ENCODE assay signal across 9 cellular contexts in the genomic region with DNA sequence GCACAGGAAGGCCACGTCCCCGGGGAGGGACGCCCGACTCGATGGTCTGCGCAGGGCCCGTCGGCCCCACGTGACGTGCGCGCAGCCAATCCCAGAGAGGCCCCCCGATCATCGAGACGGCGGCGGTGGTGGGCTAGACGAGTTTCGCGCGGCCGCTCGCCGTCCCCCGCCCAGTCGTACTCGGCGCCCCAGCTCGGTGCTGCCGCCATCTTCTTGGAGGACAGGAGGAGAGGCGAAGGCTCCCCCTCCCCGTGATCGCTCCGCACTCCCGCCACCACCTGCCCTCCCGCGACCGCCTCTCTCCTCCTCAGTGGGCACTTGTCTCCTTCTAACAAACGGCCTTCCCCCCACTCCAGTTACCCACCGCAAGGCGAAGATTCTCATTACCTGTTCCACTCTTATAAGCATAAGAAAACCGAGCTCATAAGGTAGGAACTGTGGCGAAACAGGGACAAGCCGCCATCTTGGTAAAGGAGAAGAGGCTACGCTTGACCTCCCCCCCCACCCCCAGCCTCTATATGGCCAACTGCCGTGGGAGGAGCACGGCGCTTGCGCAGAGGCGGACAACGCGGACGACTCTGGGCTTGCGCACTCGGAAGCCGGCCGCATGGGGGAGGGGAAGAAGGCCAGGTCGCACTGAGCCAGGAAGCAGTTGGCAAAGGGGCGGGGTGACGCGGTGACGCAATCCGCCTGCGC. TPM values are rescaled to one million over a fixed set of nuclear protein-coding genes. Genes with fewer than 3 reads are reported as not detected.
DNase-seq lines count a peak whose midpoint lies in the region; ATAC-seq, FAIRE-seq and TF ChIP-seq lines count a peak whose summit lies in the region.
"Had no signal": no experiment of that assay in that cellular context is flagged by ENCODE, and none has a peak within 500 bp of the region (broad histone marks: within the 10 kb centered on the region; RNA-seq: fewer than 3 reads in every experiment).

HDLBP (minus strand) TSS at position 490 of the 696 bp plus-strand sequence. CDS start 48,803 bp downstream, outside the sequence.

- DNase-seq in AG09319 (ENCODE audit: extremely low read depth, low read depth) (peak; percentile 99), NCI-H446 (lab: John Stamatoyannopoulos, UW) (peak; percentile 97 to 99), cerebellar cortex (ENCODE audit: low spot score) (peak; percentile 97), keratinocyte (ENCODE audit: low read depth, low spot score) (peak; percentile 94)
- DNase-seq in stimulated activated CD4-positive, alpha-beta T cell treated with anti-CD3 and anti-CD28 coated beads, Interleukin-15, amount 100 ng/mL, for 1 hour (ENCODE audit: low read depth in 1 of 2, low spot score in 1 of 2) = peak; percentile 100

- peak within 1 kb of the TSS; percentile 100 for H3K9ac ChIP-seq in keratinocyte (ENCODE audit: control insufficient read depth, extremely low read depth, insufficient read depth, low read length)

- ATAC-seq in GM19025 (IDR thresholded peaks at IDR 0.05; ENCODE audit: low read depth, unreplicated experiment) (peak; percentile 73), HG03354 (IDR thresholded peaks at IDR 0.05; ENCODE audit: poor library complexity, severe bottlenecking, unreplicated experiment) (peak; percentile 71)
- ATAC-seq in activated CD4-positive, CD25-positive, alpha-beta regulatory T cell treated with anti-CD3 and anti-CD28 coated beads, Interleukin-2, amount 50 U/mL, for 24 hours = peak; percentile 83 to 84

- dilution Hi-C loops in keratinocyte (cut with MboI; ENCODE audit: extremely low pct_ligation_motif_present, low sequenced_read_pairs) = no loop called here

- H3K9me1 ChIP-seq in keratinocyte (ENCODE audit: control insufficient read depth, extremely low read depth, insufficient read depth, low read length) = peaks cover 3% of the 10 kb centered on the region

- H3K36me3 ChIP-seq in keratinocyte (ENCODE audit: control insufficient read depth in 2 of 2, extremely low read depth in 1 of 2, insufficient read depth in 2 of 2, low read length in 2 of 2) = peaks cover 0 to 15% of the 10 kb centered on the region in 2 experiments

- peak; percentile 14 for TF ChIP-seq CTCF in AG09319 (IDR thresholded peaks at IDR 0.05; ENCODE audit: low read depth, low read length)
- peak in 2 of 3 experiments; percentile 27 to 79 for TF ChIP-seq CTCF in keratinocyte (optimal IDR thresholded peaks at IDR 0.05 in 1 of 3, IDR thresholded peaks at IDR 0.05 in 1 of 3, conservative IDR thresholded peaks at IDR 0.05 in 1 of 3; ENCODE audit: extremely low read depth in 1 of 3, insufficient read depth in 2 of 3, low read length in 3 of 3)

- H3K9me3 ChIP-seq in keratinocyte (ENCODE audit: control insufficient read depth, low read depth, low read length) = no peaks in the 10 kb centered on the region

- peaks cover 58% of the 10 kb centered on the region for H3K4me1 ChIP-seq in keratinocyte (ENCODE audit: control insufficient read depth, extremely low read depth, insufficient read depth, low read length)

- peaks cover 19% of the 10 kb centered on the region for H4K20me1 ChIP-seq in keratinocyte (ENCODE audit: control insufficient read depth, extremely low read depth, insufficient read depth, low read length)

- peak within 1 kb of the TSS; percentile 99 for H3K4me2 ChIP-seq in keratinocyte (ENCODE audit: control insufficient read depth, extremely low read depth, insufficient read depth, low read depth, low read length)

- H3K27ac ChIP-seq in keratinocyte (ENCODE audit: control insufficient read depth, insufficient read depth, low read length) = peak within 1 kb of the TSS; percentile 100

- no peaks in the 10 kb centered on the region for H3K27me3 ChIP-seq in keratinocyte (ENCODE audit: control insufficient read depth, extremely low read depth, insufficient read depth, low read length)

- peak within 1 kb of the TSS; percentile 98 for H2AFZ ChIP-seq in keratinocyte (ENCODE audit: control insufficient read depth, low read length)

- no peak for FAIRE-seq in keratinocyte (lab: Jason Lieb, UNC)
- FAIRE-seq: TTC549 had no signal

- H3K4me3 ChIP-seq in keratinocyte (ENCODE audit: control insufficient read depth in 2 of 3, extremely low read depth in 1 of 3, insufficient read depth in 2 of 3, low read depth in 1 of 3, low read length in 3 of 3) = peak within 1 kb of the TSS; percentile 86 to 100 (median 89)

- peaks cover 92% of the 10 kb centered on the region for H3K79me2 ChIP-seq in keratinocyte (ENCODE audit: control insufficient read depth, insufficient read depth, low read length)

RNA-seq across cellular contexts. Expression of gene HDLBP, which starts in this region (rescaled TPM):
- 266 to 471 TPM (median 289 TPM) in 3 replicates for polyA plus RNA-seq in keratinocyte
- polyA plus RNA-seq in keratinocyte (2011; ENCODE audit: low read depth) = 396 TPM
- polyA plus RNA-seq in keratinocyte (2011; cell fraction: cytosol; rRNA removed) = 382 and 489 TPM in 2 replicates
- polyA plus RNA-seq in keratinocyte (2011; cell fraction: nucleus; rRNA removed) = 398 and 452 TPM in 2 replicates
- 236 and 353 TPM in 2 replicates for polyA plus RNA-seq in keratinocyte (2012; ENCODE audit: low replicate concordance)
- 439 to 717 TPM (median 544 TPM) in 3 replicates for polyA minus RNA-seq in keratinocyte
- polyA minus RNA-seq in keratinocyte (2011; cell fraction: cytosol; rRNA and poly(A)+ RNA removed) = 476 TPM
- polyA minus RNA-seq in keratinocyte (2011; cell fraction: nucleus; rRNA and poly(A)+ RNA removed) = 226 and 405 TPM in 2 replicates

Comparison
In these comparisons a context has a peak if more than half of its experiments do, and no peak if none do; other contexts are left out.
1. Peak in every context shown above with its lines: DNase-seq, ATAC-seq, H3K4me3 ChIP-seq and H3K27ac ChIP-seq.